Comparison of ENCODE assay signal across 1 cellular context in the genomic region with DNA sequence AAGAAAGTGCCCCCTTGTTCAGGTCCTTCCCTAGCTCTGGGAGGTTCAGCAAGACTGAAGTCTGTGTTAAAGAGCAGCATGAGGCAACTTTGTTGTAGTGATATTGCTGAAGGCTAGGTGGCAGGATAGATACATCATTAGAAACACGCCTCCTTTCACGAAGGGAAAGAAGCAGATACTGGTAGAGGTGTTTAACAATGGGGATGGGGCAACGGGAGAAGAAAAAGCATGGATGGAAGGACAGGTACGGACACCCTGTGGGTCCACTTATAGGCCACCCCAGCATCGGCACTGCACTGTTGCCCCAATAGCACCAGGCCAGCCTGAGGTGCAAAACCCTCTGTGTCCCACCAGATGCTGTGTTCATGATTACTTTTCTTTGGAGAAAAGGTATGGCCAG.
TF ChIP-seq lines count a peak whose summit lies in the region.

No MANE protein-coding gene starts in this region.

TF ChIP-seq in HepG2, 621 proteins besides CTCF, POLR2A, EP300 and RAD21 (continued from another document):
- TF ChIP-seq, protein P1, sequence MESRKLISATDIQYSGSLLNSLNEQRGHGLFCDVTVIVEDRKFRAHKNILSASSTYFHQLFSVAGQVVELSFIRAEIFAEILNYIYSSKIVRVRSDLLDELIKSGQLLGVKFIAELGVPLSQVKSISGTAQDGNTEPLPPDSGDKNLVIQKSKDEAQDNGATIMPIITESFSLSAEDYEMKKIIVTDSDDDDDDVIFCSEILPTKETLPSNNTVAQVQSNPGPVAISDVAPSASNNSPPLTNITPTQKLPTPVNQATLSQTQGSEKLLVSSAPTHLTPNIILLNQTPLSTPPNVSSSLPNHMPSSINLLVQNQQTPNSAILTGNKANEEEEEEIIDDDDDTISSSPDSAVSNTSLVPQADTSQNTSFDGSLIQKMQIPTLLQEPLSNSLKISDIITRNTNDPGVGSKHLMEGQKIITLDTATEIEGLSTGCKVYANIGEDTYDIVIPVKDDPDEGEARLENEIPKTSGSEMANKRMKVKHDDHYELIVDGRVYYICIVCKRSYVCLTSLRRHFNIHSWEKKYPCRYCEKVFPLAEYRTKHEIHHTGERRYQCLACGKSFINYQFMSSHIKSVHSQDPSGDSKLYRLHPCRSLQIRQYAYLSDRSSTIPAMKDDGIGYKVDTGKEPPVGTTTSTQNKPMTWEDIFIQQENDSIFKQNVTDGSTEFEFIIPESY (CRISPR knock-in tag; IDR thresholded peaks at IDR 0.05) = no peak
- no peak for TF ChIP-seq ZMAT3 (CRISPR knock-in tag; conservative IDR thresholded peaks at IDR 0.05)
